20 cellular contexts compared by ENCODE assay signal in genomic region chr6:146855889-146856288, GRCh38.
A peak's percentile ranks its signal among the peaks of the same experiment; 100 is the strongest.
DNase-seq lines count a peak whose midpoint lies in the region; ATAC-seq and TF ChIP-seq lines count a peak whose summit lies in the region.
"Had no signal": no experiment of that assay in that cellular context is flagged by ENCODE, and none has a peak within 500 bp of the region (broad histone marks: within the 10 kb centered on the region; RNA-seq: fewer than 3 reads in every experiment).

No MANE protein-coding gene starts in this region.

- CTCF ChIA-PET in activated CD4-positive, alpha-beta T cell treated with anti-CD3 and anti-CD28 coated beads for 36 hours (lab: Charles Lee): interaction anchor here (0.7 to 1.5 kb wide), 6 partner anchors 9 to 430 kb away, joined by 3 read pairs; no protein-coding TSS in a partner anchor

- peaks cover 2% of the 10 kb centered on the region for H3K36me3 Mint-ChIP-seq in activated CD4-positive, alpha-beta T cell treated with anti-CD3 and anti-CD28 coated beads for 36 hours (ENCODE audit: low read depth)
- H3K36me3 Mint-ChIP-seq in stimulated activated naive CD8-positive, alpha-beta T cell treated with anti-CD3 and anti-CD28 coated beads, Interleukin-15, Interleukin-2, amounts not matched to agents 100 ng/mL and 50 ng/mL, for 24 hours (ENCODE audit: low read depth): peaks cover 12% of the 10 kb centered on the region
- no peaks in the 10 kb centered on the region for H3K36me3 Mint-ChIP-seq in dendritic cell treated with granulocyte-macrophage colony-stimulating factor and Interleukin-4, amounts not matched to agents 40 ng/mL and 50 ng/mL, for 4 days (ENCODE audit: low read depth)
- H3K36me3 Mint-ChIP-seq in stimulated activated naive B cell treated with anti-CD40 and anti-IgM and Interleukin-4, amounts not matched to agents 10 μg/mL and 1 μg/mL and 100 μg/mL, for 72 hours: no peaks in the 10 kb centered on the region
- H3K36me3 Mint-ChIP-seq: CD4-positive, alpha-beta memory T cell had no signal

- peak overlapping the region; percentile 80 for H3K27ac Mint-ChIP-seq in activated CD4-positive, alpha-beta T cell treated with anti-CD3 and anti-CD28 coated beads for 36 hours
- H3K27ac Mint-ChIP-seq in stimulated activated naive CD8-positive, alpha-beta T cell treated with anti-CD3 and anti-CD28 coated beads, Interleukin-15, Interleukin-2, amounts not matched to agents 100 ng/mL and 50 ng/mL, for 24 hours: peak overlapping the region; percentile 86
- no peak overlapping the region for H3K27ac Mint-ChIP-seq in stimulated activated naive CD8-positive, alpha-beta T cell treated with anti-CD3 and anti-CD28 coated beads, Interleukin-15, amount 100 ng/mL, for 72 hours
- peak overlapping the region; percentile 63 for H3K27ac Mint-ChIP-seq in dendritic cell treated with granulocyte-macrophage colony-stimulating factor and Interleukin-4, amounts not matched to agents 40 ng/mL and 50 ng/mL, for 4 days
- peak overlapping the region; percentile 81 for H3K27ac Mint-ChIP-seq in stimulated activated naive B cell treated with anti-CD40 and anti-IgM and Interleukin-4, amounts not matched to agents 10 μg/mL and 1 μg/mL and 100 μg/mL, for 72 hours
- H3K27ac Mint-ChIP-seq: CD4-positive, alpha-beta memory T cell had no signal

- no peak for DNase-seq in activated CD4-positive, alpha-beta T cell treated with anti-CD3 and anti-CD28 coated beads for 36 hours
- DNase-seq in activated CD4-positive, alpha-beta T cell treated with anti-CD3 and anti-CD28 coated beads for 1 hour: no peak
- DNase-seq in stimulated activated naive CD8-positive, alpha-beta T cell treated with anti-CD3 and anti-CD28 coated beads, Interleukin-15, amount 100 ng/mL, for 72 hours: no peak
- DNase-seq in stimulated activated naive B cell treated with anti-CD40 and anti-IgM and Interleukin-4, amounts not matched to agents 10 μg/mL and 1 μg/mL and 100 μg/mL, for 72 hours: no peak
- no peak for DNase-seq in omental fat pad (ENCODE audit: low spot score)
- DNase-seq in HuH-7.5 (ENCODE audit: low spot score): no peak
- DNase-seq: 8988T; BE2C; CD4-positive, alpha-beta memory T cell; DMS79; GOT3; Kasumi-1; MM.1S; NCI-H1105; NCI-H187; NCI-H446; NCI-H69; SHP77 treated with DMSO at 0.1 percent for 48 hours had no signal

- intact Hi-C loops in activated CD4-positive, alpha-beta T cell treated with anti-CD3 and anti-CD28 coated beads for 36 hours (cut with DNase I, micrococcal nuclease): loop anchor here (1.0 to 5.0 kb wide), 8 partner anchors 59 to 1311 kb away; partner anchors contain the start of gene STXBP5 (in 1 of the 2)
- intact Hi-C loops in dendritic cell treated with granulocyte-macrophage colony-stimulating factor and Interleukin-4, amounts not matched to agents 40 ng/mL and 50 ng/mL, for 4 days (cut with micrococcal nuclease): loop anchor here (5.0 to 10.0 kb wide), 5 partner anchors 41 to 1309 kb away; partner anchors contain the start of gene STXBP5

- H3K27me3 Mint-ChIP-seq in activated CD4-positive, alpha-beta T cell treated with anti-CD3 and anti-CD28 coated beads for 36 hours: peaks cover 2% of the 10 kb centered on the region
- H3K27me3 Mint-ChIP-seq in stimulated activated naive CD8-positive, alpha-beta T cell treated with anti-CD3 and anti-CD28 coated beads, Interleukin-15, Interleukin-2, amounts not matched to agents 100 ng/mL and 50 ng/mL, for 24 hours: no peaks in the 10 kb centered on the region
- no peaks in the 10 kb centered on the region for H3K27me3 Mint-ChIP-seq in stimulated activated naive CD8-positive, alpha-beta T cell treated with anti-CD3 and anti-CD28 coated beads, Interleukin-15, amount 100 ng/mL, for 72 hours
- no peaks in the 10 kb centered on the region for H3K27me3 Mint-ChIP-seq in dendritic cell treated with granulocyte-macrophage colony-stimulating factor and Interleukin-4, amounts not matched to agents 40 ng/mL and 50 ng/mL, for 4 days
- H3K27me3 Mint-ChIP-seq in stimulated activated naive B cell treated with anti-CD40 and anti-IgM and Interleukin-4, amounts not matched to agents 10 μg/mL and 1 μg/mL and 100 μg/mL, for 72 hours: peaks cover 1 to 5% of the 10 kb centered on the region in 2 donors

- POLR2A ChIA-PET in activated CD4-positive, alpha-beta T cell treated with anti-CD3 and anti-CD28 coated beads for 36 hours (lab: Charles Lee): no interaction called here

- H3K4me3 Mint-ChIP-seq in activated CD4-positive, alpha-beta T cell treated with anti-CD3 and anti-CD28 coated beads for 36 hours: peak overlapping the region; percentile 50
- peak overlapping the region; percentile 7 for H3K4me3 Mint-ChIP-seq in stimulated activated naive CD8-positive, alpha-beta T cell treated with anti-CD3 and anti-CD28 coated beads, Interleukin-15, Interleukin-2, amounts not matched to agents 100 ng/mL and 50 ng/mL, for 24 hours
- H3K4me3 Mint-ChIP-seq in stimulated activated naive CD8-positive, alpha-beta T cell treated with anti-CD3 and anti-CD28 coated beads, Interleukin-15, amount 100 ng/mL, for 72 hours: no peak overlapping the region
- H3K4me3 Mint-ChIP-seq in dendritic cell treated with granulocyte-macrophage colony-stimulating factor and Interleukin-4, amounts not matched to agents 40 ng/mL and 50 ng/mL, for 4 days: no peak overlapping the region
- no peak overlapping the region for H3K4me3 Mint-ChIP-seq in stimulated activated naive B cell treated with anti-CD40 and anti-IgM and Interleukin-4, amounts not matched to agents 10 μg/mL and 1 μg/mL and 100 μg/mL, for 72 hours
- H3K4me3 Mint-ChIP-seq: CD4-positive, alpha-beta memory T cell had no signal

- ATAC-seq in activated CD4-positive, alpha-beta T cell treated with anti-CD3 and anti-CD28 coated beads for 36 hours: peak; percentile 38
- no peak for ATAC-seq in stimulated activated naive CD8-positive, alpha-beta T cell treated with anti-CD3 and anti-CD28 coated beads, Interleukin-15, amount 100 ng/mL, for 72 hours
- peak; percentile 31 to 38 for ATAC-seq in stimulated activated naive B cell treated with anti-CD40 and anti-IgM and Interleukin-4, amounts not matched to agents 10 μg/mL and 1 μg/mL and 100 μg/mL, for 72 hours (replicated peaks)
- no peak for ATAC-seq in omental fat pad (ENCODE audit: low FRiP score)

- peaks cover 52% of the 10 kb centered on the region for H3K4me1 Mint-ChIP-seq in activated CD4-positive, alpha-beta T cell treated with anti-CD3 and anti-CD28 coated beads for 36 hours
- H3K4me1 Mint-ChIP-seq in stimulated activated naive CD8-positive, alpha-beta T cell treated with anti-CD3 and anti-CD28 coated beads, Interleukin-15, Interleukin-2, amounts not matched to agents 100 ng/mL and 50 ng/mL, for 24 hours (ENCODE audit: low read depth): peaks cover 61% of the 10 kb centered on the region
- H3K4me1 Mint-ChIP-seq in stimulated activated naive CD8-positive, alpha-beta T cell treated with anti-CD3 and anti-CD28 coated beads, Interleukin-15, amount 100 ng/mL, for 72 hours: peaks cover 46% of the 10 kb centered on the region
- H3K4me1 Mint-ChIP-seq in dendritic cell treated with granulocyte-macrophage colony-stimulating factor and Interleukin-4, amounts not matched to agents 40 ng/mL and 50 ng/mL, for 4 days (ENCODE audit: low read depth): peaks cover 34% of the 10 kb centered on the region
- H3K4me1 Mint-ChIP-seq in stimulated activated naive B cell treated with anti-CD40 and anti-IgM and Interleukin-4, amounts not matched to agents 10 μg/mL and 1 μg/mL and 100 μg/mL, for 72 hours: peaks cover 4 to 10% of the 10 kb centered on the region in 2 donors

- peaks cover 5% of the 10 kb centered on the region for H3K9me3 Mint-ChIP-seq in activated CD4-positive, alpha-beta T cell treated with anti-CD3 and anti-CD28 coated beads for 36 hours (ENCODE audit: low read depth)
- peaks cover 3% of the 10 kb centered on the region for H3K9me3 Mint-ChIP-seq in stimulated activated naive CD8-positive, alpha-beta T cell treated with anti-CD3 and anti-CD28 coated beads, Interleukin-15, Interleukin-2, amounts not matched to agents 100 ng/mL and 50 ng/mL, for 24 hours
- H3K9me3 Mint-ChIP-seq in stimulated activated naive CD8-positive, alpha-beta T cell treated with anti-CD3 and anti-CD28 coated beads, Interleukin-15, amount 100 ng/mL, for 72 hours: peaks cover 10 to 23% of the 10 kb centered on the region in 2 donors
- H3K9me3 Mint-ChIP-seq in dendritic cell treated with granulocyte-macrophage colony-stimulating factor and Interleukin-4, amounts not matched to agents 40 ng/mL and 50 ng/mL, for 4 days: peaks cover 14% of the 10 kb centered on the region
- peaks cover 0 to 3% of the 10 kb centered on the region in 2 donors for H3K9me3 Mint-ChIP-seq in stimulated activated naive B cell treated with anti-CD40 and anti-IgM and Interleukin-4, amounts not matched to agents 10 μg/mL and 1 μg/mL and 100 μg/mL, for 72 hours

- no peak for TF ChIP-seq CTCF in omental fat pad (IDR thresholded peaks at IDR 0.05)

Comparison
In these comparisons a context has a peak if more than half of its experiments do, and no peak if none do; other contexts are left out.
1. H3K27ac Mint-ChIP-seq: peak in activated CD4-positive, alpha-beta T cell treated with anti-CD3 and anti-CD28 coated beads for 36 hours (single experiment), stimulated activated naive CD8-positive, alpha-beta T cell treated with anti-CD3 and anti-CD28 coated beads, Interleukin-15, Interleukin-2, amounts not matched to agents 100 ng/mL and 50 ng/mL, for 24 hours (single experiment), dendritic cell treated with granulocyte-macrophage colony-stimulating factor and Interleukin-4, amounts not matched to agents 40 ng/mL and 50 ng/mL, for 4 days (single experiment) and stimulated activated naive B cell treated with anti-CD40 and anti-IgM and Interleukin-4, amounts not matched to agents 10 μg/mL and 1 μg/mL and 100 μg/mL, for 72 hours (single experiment); none in stimulated activated naive CD8-positive, alpha-beta T cell treated with anti-CD3 and anti-CD28 coated beads, Interleukin-15, amount 100 ng/mL, for 72 hours (0 of 2).
2. H3K4me3 Mint-ChIP-seq: peak in activated CD4-positive, alpha-beta T cell treated with anti-CD3 and anti-CD28 coated beads for 36 hours (single experiment) and stimulated activated naive CD8-positive, alpha-beta T cell treated with anti-CD3 and anti-CD28 coated beads, Interleukin-15, Interleukin-2, amounts not matched to agents 100 ng/mL and 50 ng/mL, for 24 hours (single experiment); none in stimulated activated naive CD8-positive, alpha-beta T cell treated with anti-CD3 and anti-CD28 coated beads, Interleukin-15, amount 100 ng/mL, for 72 hours (0 of 2), dendritic cell treated with granulocyte-macrophage colony-stimulating factor and Interleukin-4, amounts not matched to agents 40 ng/mL and 50 ng/mL, for 4 days (single experiment) and stimulated activated naive B cell treated with anti-CD40 and anti-IgM and Interleukin-4, amounts not matched to agents 10 μg/mL and 1 μg/mL and 100 μg/mL, for 72 hours (0 of 2).
3. ATAC-seq: peak in activated CD4-positive, alpha-beta T cell treated with anti-CD3 and anti-CD28 coated beads for 36 hours (single experiment) and stimulated activated naive B cell treated with anti-CD40 and anti-IgM and Interleukin-4, amounts not matched to agents 10 μg/mL and 1 μg/mL and 100 μg/mL, for 72 hours (2 of 2); none in stimulated activated naive CD8-positive, alpha-beta T cell treated with anti-CD3 and anti-CD28 coated beads, Interleukin-15, amount 100 ng/mL, for 72 hours (single experiment) and omental fat pad (single experiment).